8 cellular contexts compared by ENCODE assay signal in genomic region chr15:77156000-77156399, GRCh38.
DNase-seq lines count a peak whose midpoint lies in the region; TF ChIP-seq lines count a peak whose summit lies in the region.
"Not testable (repeated sequence)": the region's sequence is repeated elsewhere in the genome, so short reads cannot be mapped to it uniquely, and the experiment has no call there.

No MANE protein-coding gene starts in this region.

- H3K79me2 ChIP-seq in H9 (ENCODE audit: insufficient read depth, low read length): not testable (repeated sequence)

- H3K18ac ChIP-seq in H9 (ENCODE audit: insufficient read length, low read depth, low read length): not testable (repeated sequence)

- H3K36me3 Mint-ChIP-seq in CD4-positive, alpha-beta memory T cell: peaks cover 0 to 14% of the 10 kb centered on the region in 2 donors
- H3K36me3 Mint-ChIP-seq in H9 (ENCODE audit: insufficient read depth in 1 of 3, low read depth in 3 of 3): peaks cover 32 to 39% (median 34%) of the 10 kb centered on the region in 3 experiments

- H3K9me3 ChIP-seq in CD4-positive, alpha-beta memory T cell (ENCODE audit: control insufficient read depth in 1 of 2, low read length in 2 of 2); H9 (ENCODE audit: control insufficient read depth, low read depth, low read length); left ventricle myocardium inferior (replicated peaks); transverse colon: not testable (repeated sequence)
- peaks cover 20% of the 10 kb centered on the region for H3K9me3 ChIP-seq in NT2/D1 (ENCODE audit: insufficient read depth, low read length)

- not testable (repeated sequence) for H3K27me3 Mint-ChIP-seq in CD4-positive, alpha-beta memory T cell; H9 (ENCODE audit: low read depth)

- no CpG with 5 or more reads among the region's 11 CpGs for WGBS in H9 (ENCODE audit: extremely low coverage, insufficient read length, low lambda C conversion rate)
- WGBS in transverse colon (ENCODE audit: low coverage in 1 of 2), 2 donors: 89% methylated on average over 9 of the region's 11 CpGs; no CpG with 5 or more reads in 1 of the 2 donors

- intact Hi-C loops in CD4-positive, alpha-beta memory T cell (cut with micrococcal nuclease); left ventricle myocardium inferior (cut with micrococcal nuclease); transverse colon (cut with DNase I; ENCODE audit: low total_unique reads): not testable (repeated sequence)

- not testable (repeated sequence) for TF ChIP-seq EP300 in transverse colon (IDR thresholded peaks at IDR 0.05; ENCODE audit: low read depth)

- H3K4me1 Mint-ChIP-seq in CD4-positive, alpha-beta memory T cell: peaks cover 5 to 15% (median 7%) of the 10 kb centered on the region in 4 donors
- H3K4me1 Mint-ChIP-seq in H9: peaks cover 7 to 10% of the 10 kb centered on the region in 2 experiments; a peak in 3 of 4 replicates

- TF ChIP-seq POLR2A in transverse colon (IDR thresholded peaks at IDR 0.05): not testable (repeated sequence)

- not testable (repeated sequence) for H2BK120ac ChIP-seq in H9 (ENCODE audit: low read depth, low read length, poor library complexity, severe bottlenecking)

- not testable (repeated sequence) for H3T11ph ChIP-seq in H9 (ENCODE audit: low read length)

- not testable (repeated sequence) for H3K27ac ChIP-seq in CD4-positive, alpha-beta memory T cell (ENCODE audit: low read depth, low read length); H9 (ENCODE audit: insufficient read length, low read depth, low read length); left ventricle myocardium inferior (replicated peaks); transverse colon

- not testable (repeated sequence) for H3K4me3 Mint-ChIP-seq in CD4-positive, alpha-beta memory T cell; H9

- H2AFZ ChIP-seq in H9 (ENCODE audit: low read length): not testable (repeated sequence)

- H2BK5ac ChIP-seq in H9 (ENCODE audit: insufficient read length, low read length): not testable (repeated sequence)

- not testable (repeated sequence) for H4K8ac ChIP-seq in H9 (replicated peaks; ENCODE audit: insufficient read length, low read depth, low read length)

- H3K4me2 ChIP-seq in H9 (ENCODE audit: insufficient read depth, insufficient read length, low read length): not testable (repeated sequence)

- not testable (repeated sequence) for H4K5ac ChIP-seq in H9 (ENCODE audit: insufficient read length, low read depth, low read length)

- not testable (repeated sequence) for H3K56ac ChIP-seq in H9 (ENCODE audit: insufficient read length, low read depth, low read length)

- H3K4me1 ChIP-seq in CD4-positive, alpha-beta memory T cell (ENCODE audit: insufficient read depth, low read length); H9 (ENCODE audit: insufficient read depth, low read length); NT2/D1 (ENCODE audit: insufficient read depth, insufficient read length); left ventricle myocardium inferior: not testable (repeated sequence)
- H3K4me1 ChIP-seq in transverse colon: peaks cover 0 to 14% (median 13%) of the 10 kb centered on the region in 4 donors

- peak in 4 of 5 donors; percentile 34 to 53 (median 40) for DNase-seq in CD4-positive, alpha-beta memory T cell
- DNase-seq in H9: peak; percentile 67
- DNase-seq in NCI-H146 (lab: John Stamatoyannopoulos, UW): peak; percentile 33
- DNase-seq in NT2/D1 (ENCODE audit: low read depth, low spot score): peak; percentile 25
- DNase-seq in T-helper 2 cell: peak in 3 of 5 experiments; percentile 5 to 62 (median 42)
- DNase-seq in activated gamma-delta T cell treated with Interleukin-2 at 50 U/mL for 16 hours: peak; percentile 12
- DNase-seq in left ventricle myocardium inferior: peak; percentile 28
- peak; percentile 42 for DNase-seq in transverse colon

- not testable (repeated sequence) for TF ChIP-seq CTCF in H9 (conservative IDR thresholded peaks at IDR 0.05); left ventricle myocardium inferior (IDR thresholded peaks at IDR 0.05; ENCODE audit: borderline replicate concordance); transverse colon (IDR thresholded peaks at IDR 0.05)

- H3K9me3 Mint-ChIP-seq in CD4-positive, alpha-beta memory T cell: not testable (repeated sequence)
- H3K9me3 Mint-ChIP-seq in H9: peaks cover 25 to 26% of the 10 kb centered on the region in 2 experiments

- not testable (repeated sequence) for H2BK12ac ChIP-seq in H9 (ENCODE audit: insufficient read length, low read depth, low read length)

- not testable (repeated sequence) for H2BK20ac ChIP-seq in H9 (ENCODE audit: low read depth, low read length, poor library complexity, severe bottlenecking)

- not testable (repeated sequence) for H2AK5ac ChIP-seq in H9 (ENCODE audit: insufficient read length, low read length)

- not testable (repeated sequence) for H3K4ac ChIP-seq in H9 (ENCODE audit: low read depth, low read length)

- not testable (repeated sequence) for H2BK15ac ChIP-seq in H9 (ENCODE audit: low read depth, low read length)

- not testable (repeated sequence) for H4K91ac ChIP-seq in H9 (ENCODE audit: insufficient read length, low read depth, low read length)

- H3K79me1 ChIP-seq in H9 (ENCODE audit: insufficient read depth, low read depth, low read length, poor library complexity, severe bottlenecking): not testable (repeated sequence)

- not testable (repeated sequence) for H3K27ac Mint-ChIP-seq in CD4-positive, alpha-beta memory T cell; H9

- H3K9ac ChIP-seq in H9 (ENCODE audit: extremely low read depth, insufficient read length, low read length); NT2/D1 (ENCODE audit: insufficient read length, low read depth): not testable (repeated sequence)

- H3K23ac ChIP-seq in H9 (ENCODE audit: insufficient read length, low read depth, low read length): not testable (repeated sequence)

- not testable (repeated sequence) for H3K36me3 ChIP-seq in CD4-positive, alpha-beta memory T cell (ENCODE audit: insufficient read depth, low read length)
- H3K36me3 ChIP-seq in NT2/D1 (ENCODE audit: insufficient read depth, insufficient read length, low read length): peaks cover 13% of the 10 kb centered on the region
- H3K36me3 ChIP-seq in left ventricle myocardium inferior: peaks cover 30% of the 10 kb centered on the region
- peaks cover 0 to 15% (median 2%) of the 10 kb centered on the region in 4 donors for H3K36me3 ChIP-seq in transverse colon

- in situ Hi-C loops in transverse colon (cut with MboI; ENCODE audit: low pct_ligation_motif_present in 1 of 4, low pct_unique_long_range_greater_than_20kb in 1 of 4, low sequenced_read_pairs in 3 of 4): not testable (repeated sequence)

- not testable (repeated sequence) for H3K4me3 ChIP-seq in CD4-positive, alpha-beta memory T cell (ENCODE audit: low read length in 2 of 2); NT2/D1 (ENCODE audit: insufficient read length, low read depth); left ventricle myocardium inferior; transverse colon

- H3K23me2 ChIP-seq in H9 (ENCODE audit: insufficient read length, low read depth, low read length, poor library complexity, severe bottlenecking): not testable (repeated sequence)

- H3K14ac ChIP-seq in H9 (ENCODE audit: insufficient read depth, low read length): not testable (repeated sequence)

- CTCF ChIA-PET in CD4-positive, alpha-beta memory T cell (lab: Charles Lee; ENCODE audit: partially characterized antibody): not testable (repeated sequence)

- not testable (repeated sequence) for H3K27me3 ChIP-seq in CD4-positive, alpha-beta memory T cell (ENCODE audit: insufficient read depth, low read length); H9 (ENCODE audit: insufficient read depth, low read length); NT2/D1 (ENCODE audit: insufficient read depth, insufficient read length); left ventricle myocardium inferior (ENCODE audit: low read depth); transverse colon

- H4K20me1 ChIP-seq in H9 (ENCODE audit: control insufficient read depth, insufficient read depth, insufficient read length): not testable (repeated sequence)

- POLR2A ChIA-PET in CD4-positive, alpha-beta memory T cell (lab: Charles Lee; ENCODE audit: partially characterized antibody): not testable (repeated sequence)

Comparison
In these comparisons a context has a peak if more than half of its experiments do, and no peak if none do; other contexts are left out.
1. DNase-seq: peak in every context shown above with its lines; median percentile 67 in H9; 42 in T-helper 2 cell; 42 in transverse colon; 40 in CD4-positive, alpha-beta memory T cell; 33 in NCI-H146; 28 in left ventricle myocardium inferior; 25 in NT2/D1; 12 in activated gamma-delta T cell treated with Interleukin-2 at 50 U/mL for 16 hours.